Comparison of ENCODE assay signal across 10 cellular contexts in genomic region chr1:65526049-65526556, GRCh38.
DNase-seq lines count a peak whose midpoint lies in the region; ATAC-seq and TF ChIP-seq lines count a peak whose summit lies in the region.
"Had no signal": no experiment of that assay in that cellular context is flagged by ENCODE, and none has a peak within 500 bp of the region (broad histone marks: within the 10 kb centered on the region; RNA-seq: fewer than 3 reads in every experiment).

No MANE protein-coding gene starts in this region.

- DNase-seq in NCI-H82 (lab: John Stamatoyannopoulos, UW) (peak; percentile 7), NCI-H82 treated with DMSO at 0.1 percent for 48 hours (lab: John Stamatoyannopoulos, UW; ENCODE audit: unreplicated experiment) (no peak), endodermal cell (no peak), tibial artery (no peak)
- no peak for DNase-seq in activated naive CD4-positive, alpha-beta T cell treated with anti-CD3 and anti-CD28 coated beads, Interleukin-2, amount 10 ng/mL, durations not matched to agents 7 days and 5 days
- DNase-seq: activated CD4-positive, alpha-beta T cell treated with anti-CD3 and anti-CD28 coated beads, Interleukin-2, amount 50 U/mL, for 4 hours; MG63 had no signal

- peaks cover 52% of the 10 kb centered on the region for H3K27me3 Mint-ChIP-seq in endodermal cell (ENCODE audit: insufficient read depth)
- peaks cover 31% of the 10 kb centered on the region for H3K27me3 Mint-ChIP-seq in activated naive CD4-positive, alpha-beta T cell treated with anti-CD3 and anti-CD28 coated beads, Interleukin-2, amount 10 ng/mL, durations not matched to agents 7 days and 5 days

- H3K27me3 ChIP-seq in endodermal cell (ENCODE audit: control insufficient read depth, insufficient read depth, low read length, poor library complexity, severe bottlenecking) (peaks cover 49% of the 10 kb centered on the region), muscle layer of duodenum (ENCODE audit: low read depth, low read length) (peaks cover 17% of the 10 kb centered on the region), tibial artery (peaks cover 0 to 20% of the 10 kb centered on the region in 2 donors)

- H3K4me1 Mint-ChIP-seq in endodermal cell = peaks cover 6% of the 10 kb centered on the region
- H3K4me1 Mint-ChIP-seq in activated naive CD4-positive, alpha-beta T cell treated with anti-CD3 and anti-CD28 coated beads, Interleukin-2, amount 10 ng/mL, durations not matched to agents 7 days and 5 days = peaks cover 3% of the 10 kb centered on the region

- no peaks in the 10 kb centered on the region for H3K9me3 Mint-ChIP-seq in endodermal cell
- H3K9me3 Mint-ChIP-seq in activated naive CD4-positive, alpha-beta T cell treated with anti-CD3 and anti-CD28 coated beads, Interleukin-2, amount 10 ng/mL, durations not matched to agents 7 days and 5 days = no peaks in the 10 kb centered on the region

- H3K36me3 ChIP-seq in endodermal cell (ENCODE audit: control insufficient read depth, insufficient read depth, low read length) (no peaks in the 10 kb centered on the region), muscle layer of duodenum (ENCODE audit: control insufficient read depth in 1 of 2, insufficient read depth in 2 of 2, low read length in 2 of 2) (no peaks in the 10 kb centered on the region), tibial artery (no peaks in the 10 kb centered on the region)
- H3K36me3 ChIP-seq: MG63 had no signal

- H3K4me3 Mint-ChIP-seq in endodermal cell = peak overlapping the region; percentile 55
- no peak overlapping the region for H3K4me3 Mint-ChIP-seq in activated naive CD4-positive, alpha-beta T cell treated with anti-CD3 and anti-CD28 coated beads, Interleukin-2, amount 10 ng/mL, durations not matched to agents 7 days and 5 days

- H3K9me3 ChIP-seq in endodermal cell (ENCODE audit: control insufficient read depth, low read length) (peaks cover 4% of the 10 kb centered on the region), muscle layer of duodenum (ENCODE audit: control insufficient read depth in 1 of 2, low read length in 2 of 2) (no peaks in the 10 kb centered on the region), tibial artery (no peaks in the 10 kb centered on the region)
- H3K9me3 ChIP-seq: MG63 had no signal

- no peak overlapping the region for H3K27ac Mint-ChIP-seq in endodermal cell
- H3K27ac Mint-ChIP-seq in activated naive CD4-positive, alpha-beta T cell treated with anti-CD3 and anti-CD28 coated beads, Interleukin-2, amount 10 ng/mL, durations not matched to agents 7 days and 5 days = no peak overlapping the region

- H3K27ac ChIP-seq in endodermal cell (ENCODE audit: low read depth, low read length) = no peak overlapping the region
- H3K27ac ChIP-seq in muscle layer of duodenum (ENCODE audit: low read length) = no peak overlapping the region
- H3K27ac ChIP-seq in tibial artery = peak overlapping the region in 1 of 2 donors; percentile 48

- ATAC-seq in GM21529 (IDR thresholded peaks at IDR 0.05; ENCODE audit: unreplicated experiment) (no peak), GM18861 (IDR thresholded peaks at IDR 0.05; ENCODE audit: unreplicated experiment) (no peak)

- peak overlapping the region; percentile 74 for H3K4me3 ChIP-seq in endodermal cell (ENCODE audit: low read length)
- peak overlapping the region; percentile 3 to 70 for H3K4me3 ChIP-seq in muscle layer of duodenum (ENCODE audit: low read depth in 1 of 2, low read length in 2 of 2)
- H3K4me3 ChIP-seq in tibial artery = peak overlapping the region; percentile 45 to 56
- H3K4me3 ChIP-seq: MG63 had no signal

- WGBS in endodermal cell (ENCODE audit: insufficient coverage in 1 of 2, insufficient read length in 1 of 2), 2 experiments = 20 to 22% methylated on average over 8 to 10 of the region's 10 CpGs

- no peaks in the 10 kb centered on the region for H3K36me3 Mint-ChIP-seq in endodermal cell (ENCODE audit: low read depth)
- peaks cover 3% of the 10 kb centered on the region for H3K36me3 Mint-ChIP-seq in activated naive CD4-positive, alpha-beta T cell treated with anti-CD3 and anti-CD28 coated beads, Interleukin-2, amount 10 ng/mL, durations not matched to agents 7 days and 5 days

- intact Hi-C loops in tibial artery (cut with DNase I; ENCODE audit: low total_unique reads) = no loop called here

- no peak for TF ChIP-seq CTCF in endodermal cell (conservative IDR thresholded peaks at IDR 0.05)
- no peak for TF ChIP-seq CTCF in tibial artery (IDR thresholded peaks at IDR 0.05)

- CTCF ChIA-PET in activated naive CD4-positive, alpha-beta T cell treated with anti-CD3 and anti-CD28 coated beads, Interleukin-2, amount 10 ng/mL, durations not matched to agents 7 days and 5 days (lab: Charles Lee) = no interaction called here

- H3K4me1 ChIP-seq in endodermal cell (ENCODE audit: control insufficient read depth, insufficient read depth, low read length) (no peaks in the 10 kb centered on the region), muscle layer of duodenum (ENCODE audit: control insufficient read depth in 1 of 2, insufficient read depth in 2 of 2, low read length in 2 of 2) (peaks cover 0 to 8% of the 10 kb centered on the region in 2 donors), tibial artery (peaks cover 0 to 33% (median 18%) of the 10 kb centered on the region in 4 donors)

- H3K9ac ChIP-seq in endodermal cell (ENCODE audit: extremely low read depth, low read length, poor library complexity, severe bottlenecking) = no peak overlapping the region
